1 cellular context compared by ENCODE assay signal in the genomic region with DNA sequence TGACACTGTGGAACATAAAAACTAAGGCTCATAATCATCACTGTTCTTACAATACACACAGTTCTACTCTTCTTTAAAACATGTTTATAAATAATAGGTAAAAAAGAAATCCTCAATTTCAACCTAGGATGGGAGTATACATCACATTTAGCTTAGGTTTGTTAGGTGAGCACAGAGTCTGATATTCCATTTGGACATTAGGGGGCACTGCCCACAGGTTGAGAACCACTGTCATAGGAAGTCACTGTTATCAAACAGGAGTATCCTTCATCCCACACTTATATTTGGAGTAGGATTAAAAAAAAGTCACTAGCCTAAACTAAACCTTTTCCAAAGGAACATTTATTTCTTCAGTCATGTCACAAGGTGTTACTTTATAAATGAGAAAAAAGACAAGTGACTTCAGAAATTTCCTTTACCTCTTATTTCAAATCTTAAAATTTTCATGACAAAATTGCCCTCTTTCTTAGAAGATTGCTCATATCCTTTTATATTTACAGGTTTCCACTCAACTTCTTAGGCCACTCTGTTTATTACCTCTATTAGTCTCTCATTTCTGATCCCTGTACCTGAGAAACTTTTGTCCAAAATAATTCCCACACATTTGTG.
TF ChIP-seq lines count a peak whose summit lies in the region.

No MANE protein-coding gene starts in this region.

TF ChIP-seq in SK-N-SH treated with all-trans-retinoic acid at 6 μM for 48 hours, 23 proteins besides CTCF, POLR2A, EP300 and RAD21 (continued from another document):
- no peak for TF ChIP-seq TSHZ2 (CRISPR knock-in tag; IDR thresholded peaks at IDR 0.05)
- no peak for TF ChIP-seq ISL1 (CRISPR knock-in tag; IDR thresholded peaks at IDR 0.05)
- no peak for TF ChIP-seq ZNF70 (CRISPR knock-in tag; IDR thresholded peaks at IDR 0.05)
- TF ChIP-seq BACH2 (CRISPR knock-in tag; IDR thresholded peaks at IDR 0.05; ENCODE audit: borderline replicate concordance) = no peak
- TF ChIP-seq, protein P1, sequence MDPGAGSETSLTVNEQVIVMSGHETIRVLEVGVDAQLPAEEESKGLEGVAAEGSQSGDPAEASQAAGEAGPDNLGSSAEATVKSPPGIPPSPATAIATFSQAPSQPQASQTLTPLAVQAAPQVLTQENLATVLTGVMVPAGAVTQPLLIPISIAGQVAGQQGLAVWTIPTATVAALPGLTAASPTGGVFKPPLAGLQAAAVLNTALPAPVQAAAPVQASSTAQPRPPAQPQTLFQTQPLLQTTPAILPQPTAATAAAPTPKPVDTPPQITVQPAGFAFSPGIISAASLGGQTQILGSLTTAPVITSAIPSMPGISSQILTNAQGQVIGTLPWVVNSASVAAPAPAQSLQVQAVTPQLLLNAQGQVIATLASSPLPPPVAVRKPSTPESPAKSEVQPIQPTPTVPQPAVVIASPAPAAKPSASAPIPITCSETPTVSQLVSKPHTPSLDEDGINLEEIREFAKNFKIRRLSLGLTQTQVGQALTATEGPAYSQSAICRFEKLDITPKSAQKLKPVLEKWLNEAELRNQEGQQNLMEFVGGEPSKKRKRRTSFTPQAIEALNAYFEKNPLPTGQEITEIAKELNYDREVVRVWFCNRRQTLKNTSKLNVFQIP (CRISPR knock-in tag; IDR thresholded peaks at IDR 0.05; ENCODE audit: borderline replicate concordance, low read depth) = no peak
- no peak for TF ChIP-seq ZC3H10 (CRISPR knock-in tag; IDR thresholded peaks at IDR 0.05)
